In the genomic region with DNA sequence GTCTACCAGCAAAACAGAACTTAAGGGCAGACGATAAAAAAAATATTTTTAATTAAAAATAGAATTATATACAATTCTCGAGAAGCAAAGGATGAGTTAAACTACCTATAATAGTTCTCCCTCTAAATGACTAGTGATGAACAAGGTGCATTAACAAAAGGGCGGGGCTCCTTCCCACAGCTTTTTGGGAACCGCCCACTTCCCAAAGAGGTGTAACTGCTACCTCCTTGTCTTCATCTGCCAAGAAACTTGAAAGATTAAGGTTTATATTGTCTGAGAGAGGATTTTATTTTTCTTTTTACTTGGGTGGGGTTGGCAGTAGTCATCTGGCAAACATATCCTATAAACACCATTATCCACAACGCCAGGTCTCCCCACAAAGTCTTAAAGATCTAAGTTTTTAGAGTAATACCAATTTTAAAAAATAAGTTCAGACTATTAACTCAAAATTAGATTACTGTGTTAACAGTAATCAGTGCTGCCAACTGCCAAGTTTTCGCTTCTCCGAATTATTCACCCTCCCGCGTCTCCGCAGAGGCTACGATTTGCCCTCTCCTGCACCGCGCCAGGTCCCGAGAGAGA, we compare ENCODE assay signal across 7 cellular contexts.
DNase-seq lines count a peak whose midpoint lies in the region; ATAC-seq and TF ChIP-seq lines count a peak whose summit lies in the region.

No MANE protein-coding gene starts in this region.

- POLR2A ChIA-PET in GM10248 (lab: Yijun Ruan, JAX): no interaction called here

- no peak for TF ChIP-seq CTCF in GM10248 (IDR thresholded peaks at IDR 0.05; ENCODE audit: control extremely low read depth, extremely low read depth, low read depth, missing control alignments)
- TF ChIP-seq CTCF in brain microvascular endothelial cell (IDR thresholded peaks at IDR 0.05; ENCODE audit: low read depth, low read length, missing control alignments): no peak

- peak overlapping the region; percentile 74 for H3K4me3 ChIP-seq in brain microvascular endothelial cell (ENCODE audit: low read depth, low read length)

- H3K27me3 ChIP-seq in brain microvascular endothelial cell (replicated peaks): no peaks in the 10 kb centered on the region

- in situ Hi-C loops in brain microvascular endothelial cell (cut with HindIII; ENCODE audit: low pct_ligation_motif_present, low sequenced_read_pairs): no loop called here

- ATAC-seq in stimulated activated naive CD8-positive, alpha-beta T cell treated with anti-CD3 and anti-CD28 coated beads, Interleukin-15, Interleukin-2, amounts not matched to agents 100 U/mL and 50 U/mL, for 24 hours: no peak
- ATAC-seq in GM18505 (IDR thresholded peaks at IDR 0.05; ENCODE audit: unreplicated experiment): no peak

- H3K27ac ChIP-seq in brain microvascular endothelial cell: peak overlapping the region; percentile 24

- TF ChIP-seq POLR2A in GM18505 (IDR thresholded peaks at IDR 0.05; ENCODE audit: borderline replicate concordance, extremely low read depth, insufficient read depth, insufficient read length): no peak

- DNase-seq in GM10248 (ENCODE audit: extremely low spot score): peak; percentile 23
- peak; percentile 40 for DNase-seq in NCI-H526 treated with DMSO at 0.1 percent for 48 hours (lab: John Stamatoyannopoulos, UW)
- no peak for DNase-seq in brain microvascular endothelial cell
- peak; percentile 43 for DNase-seq in kidney tubule cell (ENCODE audit: low spot score)
- DNase-seq in stimulated activated naive CD8-positive, alpha-beta T cell treated with anti-CD3 and anti-CD28 coated beads, Interleukin-15, Interleukin-2, amounts not matched to agents 100 U/mL and 50 U/mL, for 24 hours: peak; percentile 34
- no peak for DNase-seq in HuH-7 (ENCODE audit: low spot score)

- H3K36me3 ChIP-seq in brain microvascular endothelial cell (replicated peaks): no peaks in the 10 kb centered on the region

- CTCF ChIA-PET in GM10248 (lab: Yijun Ruan, JAX): interaction anchor here (0.6 to 3.1 kb wide), 5 partner anchors 9 to 93 kb away, joined by 3 to 21 read pairs (median 4); partner anchors contain the start of gene BRMS1L

Comparison
In these comparisons a context has a peak if more than half of its experiments do, and no peak if none do; other contexts are left out.
1. DNase-seq: peak in GM10248 (single experiment), NCI-H526 treated with DMSO at 0.1 percent for 48 hours (single experiment), kidney tubule cell (single experiment) and stimulated activated naive CD8-positive, alpha-beta T cell treated with anti-CD3 and anti-CD28 coated beads, Interleukin-15, Interleukin-2, amounts not matched to agents 100 U/mL and 50 U/mL, for 24 hours (single experiment); none in brain microvascular endothelial cell (single experiment) and HuH-7 (single experiment).